Comparison of ENCODE assay signal across 8 cellular contexts in genomic region chr17:57356722-57357391, GRCh38.
DNase-seq lines count a peak whose midpoint lies in the region; ATAC-seq lines count a peak whose summit lies in the region.

No MANE protein-coding gene starts in this region.

- CTCF ChIA-PET in CD8-positive, alpha-beta memory T cell (lab: Charles Lee): interaction anchor here (0.9 to 1.2 kb wide), 2 partner anchors 114 to 315 kb away, joined by 3 read pairs; no protein-coding TSS in a partner anchor

- WGBS in ectodermal cell, 2 experiments: 56 to 60% methylated on average over 16 of the region's 16 CpGs

- no peaks in the 10 kb centered on the region for H3K9me3 Mint-ChIP-seq in CD8-positive, alpha-beta memory T cell

- H3K9me3 ChIP-seq in CD8-positive, alpha-beta memory T cell (ENCODE audit: low read length): no peaks in the 10 kb centered on the region
- no peaks in the 10 kb centered on the region for H3K9me3 ChIP-seq in HUES48 (ENCODE audit: control insufficient read depth, insufficient read depth, low read length)
- no peaks in the 10 kb centered on the region for H3K9me3 ChIP-seq in ectodermal cell (ENCODE audit: control insufficient read depth, low read length)

- peaks cover 58 to 70% (median 64%) of the 10 kb centered on the region in 3 donors for H3K4me1 Mint-ChIP-seq in CD8-positive, alpha-beta memory T cell

- H3K36me3 ChIP-seq in CD8-positive, alpha-beta memory T cell (ENCODE audit: insufficient read depth, low read length): no peaks in the 10 kb centered on the region
- no peaks in the 10 kb centered on the region for H3K36me3 ChIP-seq in HUES48 (ENCODE audit: control insufficient read depth, insufficient read depth, low read length)
- H3K36me3 ChIP-seq in ectodermal cell (ENCODE audit: control insufficient read depth, insufficient read depth, low read length): no peaks in the 10 kb centered on the region

- H3K4me1 ChIP-seq in CD8-positive, alpha-beta memory T cell (ENCODE audit: insufficient read depth, low read length): peaks cover 31% of the 10 kb centered on the region
- H3K4me1 ChIP-seq in HUES48 (ENCODE audit: control insufficient read depth, insufficient read depth, low read length): peaks cover 17% of the 10 kb centered on the region
- H3K4me1 ChIP-seq in ectodermal cell (ENCODE audit: control insufficient read depth, insufficient read depth, low read length): peaks cover 17% of the 10 kb centered on the region

- peak overlapping the region in 4 of 7 donors; percentile 22 to 62 (median 60) for H3K4me3 Mint-ChIP-seq in CD8-positive, alpha-beta memory T cell

- ATAC-seq in GM19372 (IDR thresholded peaks at IDR 0.05; ENCODE audit: low read depth, unreplicated experiment): peak; percentile 54
- ATAC-seq in HG03521 (IDR thresholded peaks at IDR 0.05; ENCODE audit: unreplicated experiment): no peak

- peak overlapping the region in 3 of 8 donors; percentile 27 to 82 (median 29) for H3K27ac Mint-ChIP-seq in CD8-positive, alpha-beta memory T cell

- no peaks in the 10 kb centered on the region for H3K27me3 Mint-ChIP-seq in CD8-positive, alpha-beta memory T cell

- H3K36me3 Mint-ChIP-seq in CD8-positive, alpha-beta memory T cell: peaks cover 0 to 4% (median 2%) of the 10 kb centered on the region in 3 donors

- H3K4me3 ChIP-seq in CD8-positive, alpha-beta memory T cell (ENCODE audit: low read length): no peak overlapping the region
- H3K4me3 ChIP-seq in HUES48 (ENCODE audit: low read depth, low read length) (no peak overlapping the region), ectodermal cell (ENCODE audit: insufficient read depth, low read depth, low read length) (no peak overlapping the region)

- POLR2A ChIA-PET in CD8-positive, alpha-beta memory T cell (lab: Charles Lee): no interaction called here

- no peak overlapping the region for H3K27ac ChIP-seq in CD8-positive, alpha-beta memory T cell (ENCODE audit: low read depth, low read length)
- H3K27ac ChIP-seq in HUES48 (ENCODE audit: low read depth, low read length) (peak overlapping the region; percentile 69), ectodermal cell (ENCODE audit: insufficient read depth, low read depth, low read length, poor library complexity, severe bottlenecking) (peak overlapping the region; percentile 72)

- no peaks in the 10 kb centered on the region for H3K27me3 ChIP-seq in CD8-positive, alpha-beta memory T cell (ENCODE audit: insufficient read depth, low read length, poor library complexity, severe bottlenecking)
- H3K27me3 ChIP-seq in HUES48 (ENCODE audit: control insufficient read depth, insufficient read depth, low read length) (no peaks in the 10 kb centered on the region), ectodermal cell (ENCODE audit: control insufficient read depth, insufficient read depth, low read length, poor library complexity, severe bottlenecking) (no peaks in the 10 kb centered on the region)

- peak overlapping the region; percentile 14; the same call in 1 of the 2 replicates for H3K9ac ChIP-seq in HUES48 (ENCODE audit: low read depth, low read length)

- no peak for DNase-seq in CD8-positive, alpha-beta memory T cell
- DNase-seq in putamen (ENCODE audit: low spot score) (peak; percentile 56), SW480 (ENCODE audit: low spot score) (no peak)
- DNase-seq in stimulated activated CD4-positive, alpha-beta T cell treated with anti-CD3 and anti-CD28 coated beads, Interleukin-4, amount 100 ng/mL, for 1 hour: no peak
